Comparison of ENCODE assay signal across 14 cellular contexts in the genomic region with DNA sequence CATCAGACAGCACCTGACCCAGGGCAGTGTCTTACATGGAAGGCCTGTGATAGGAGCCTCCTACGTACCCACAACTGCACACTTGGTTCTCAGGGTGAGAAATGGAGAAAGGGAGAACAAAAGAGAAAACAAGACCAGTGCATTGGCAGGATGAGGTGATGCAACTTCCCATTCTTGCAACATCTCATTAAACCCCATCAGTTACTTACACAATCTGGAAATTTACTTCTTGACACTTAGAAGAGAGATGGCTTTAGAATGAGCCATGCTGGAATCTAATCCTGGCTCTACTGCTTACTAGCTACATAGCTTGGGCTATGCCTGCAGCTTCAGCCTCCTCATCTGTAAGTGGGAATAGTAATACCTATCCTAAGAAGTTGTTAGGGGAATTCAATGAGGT.
A peak's percentile ranks its signal among the peaks of the same experiment; 100 is the strongest.
DNase-seq lines count a peak whose midpoint lies in the region; ATAC-seq, FAIRE-seq and TF ChIP-seq lines count a peak whose summit lies in the region.
"Had no signal": no experiment of that assay in that cellular context is flagged by ENCODE, and none has a peak within 500 bp of the region (broad histone marks: within the 10 kb centered on the region; RNA-seq: fewer than 3 reads in every experiment).

No MANE protein-coding gene starts in this region.

- FAIRE-seq in astrocyte (lab: Jason Lieb, UNC) (no peak), HepG2 (lab: Jason Lieb, UNC) (no peak)

- no peaks in the 10 kb centered on the region for H3K9me3 Mint-ChIP-seq in astrocyte (ENCODE audit: unreplicated experiment)
- H3K9me3 Mint-ChIP-seq: activated naive CD8-positive, alpha-beta T cell treated with anti-CD3 and anti-CD28 coated beads for 36 hours had no signal

- CTCF ChIA-PET in HepG2 (lab: Yijun Ruan, JAX; ENCODE audit: low intra/inter-chr PET ratio, low total read pairs) = no interaction called here

- H3K27ac ChIP-seq in astrocyte (ENCODE audit: low read depth, low read length) (no peak overlapping the region), HepG2 (ENCODE audit: extremely low read length, insufficient read depth, low read length) (no peak overlapping the region), vagina (peak overlapping the region; percentile 1)

- TF ChIP-seq CTCF in astrocyte (IDR thresholded peaks at IDR 0.05; ENCODE audit: insufficient read depth, low read depth, low read length) (no peak), HepG2 (CRISPR knock-in tag; IDR thresholded peaks at IDR 0.05) (no peak), vagina (IDR thresholded peaks at IDR 0.05) (no peak)

- H3K27ac Mint-ChIP-seq in astrocyte (ENCODE audit: unreplicated experiment) = no peak overlapping the region
- H3K27ac Mint-ChIP-seq: activated naive CD8-positive, alpha-beta T cell treated with anti-CD3 and anti-CD28 coated beads for 36 hours had no signal

- H3K9me3 ChIP-seq in astrocyte (ENCODE audit: insufficient read depth, low read depth, low read length) (no peaks in the 10 kb centered on the region), HepG2 (ENCODE audit: low read length) (no peaks in the 10 kb centered on the region), vagina (no peaks in the 10 kb centered on the region)

- POLR2A ChIA-PET in HepG2 (lab: Yijun Ruan, JAX) = no interaction called here

- H3K4me2 ChIP-seq in astrocyte (ENCODE audit: low read length) (no peak overlapping the region), HepG2 (ENCODE audit: low read depth, low read length) (no peak overlapping the region)

- intact Hi-C loops in Right ventricle myocardium inferior (cut with DNase I) (no loop called here), cardiac septum (cut with DNase I) (no loop called here), HepG2 (cut with micrococcal nuclease; ENCODE audit: unreplicated experiment) (no loop called here), vagina (cut with DNase I) (no loop called here)

- BruUV-seq in HepG2 (replicated peaks; lab: Mats Ljungman, UMichigan) = no TSS peak

- H3K27me3 ChIP-seq in astrocyte (ENCODE audit: insufficient read depth, low read length) = no peaks in the 10 kb centered on the region
- H3K27me3 ChIP-seq in HepG2 (ENCODE audit: control insufficient read depth in 1 of 2, insufficient read depth in 2 of 2, low read length in 2 of 2) = 0 out of 5 replicates have a peak, but pooled peaks cover 0 to 4% of the 10 kb centered on the region in 2 experiments
- no peaks in the 10 kb centered on the region for H3K27me3 ChIP-seq in vagina

- TF ChIP-seq POLR2A in HepG2 (IDR thresholded peaks at IDR 0.05; ENCODE audit: insufficient read depth in 1 of 2, low read depth in 2 of 2, low read length in 2 of 2) = no peak
- TF ChIP-seq POLR2A in vagina (IDR thresholded peaks at IDR 0.05) = no peak

- in situ Hi-C loops in HepG2 (cut with HindIII; ENCODE audit: extremely low pct_ligation_motif_present, low pct_unique_long_range_greater_than_20kb) = no loop called here

- H3K4me1 ChIP-seq in astrocyte (ENCODE audit: insufficient read depth, low read length) = peaks cover 21% of the 10 kb centered on the region
- peaks cover 9% of the 10 kb centered on the region for H3K4me1 ChIP-seq in HepG2 (ENCODE audit: insufficient read depth, low read length)
- H3K4me1 ChIP-seq in vagina = peaks cover 18% of the 10 kb centered on the region

- H3K4me1 Mint-ChIP-seq in astrocyte (ENCODE audit: low read depth, unreplicated experiment) = peaks cover 50% of the 10 kb centered on the region

- H3K36me3 Mint-ChIP-seq in astrocyte (ENCODE audit: low read depth, unreplicated experiment) = no peaks in the 10 kb centered on the region
- H3K36me3 Mint-ChIP-seq: activated naive CD8-positive, alpha-beta T cell treated with anti-CD3 and anti-CD28 coated beads for 36 hours had no signal

- no peaks in the 10 kb centered on the region for H4K20me1 ChIP-seq in astrocyte (ENCODE audit: insufficient read depth, low read length)
- H4K20me1 ChIP-seq in HepG2 (ENCODE audit: insufficient read depth, low read length) = no peaks in the 10 kb centered on the region

- H3K4me3 Mint-ChIP-seq in astrocyte (ENCODE audit: unreplicated experiment) = no peak overlapping the region
- H3K4me3 Mint-ChIP-seq: activated naive CD8-positive, alpha-beta T cell treated with anti-CD3 and anti-CD28 coated beads for 36 hours had no signal

- H3K9ac ChIP-seq in astrocyte (ENCODE audit: low read length) (no peak overlapping the region), HepG2 (ENCODE audit: insufficient read depth, low read depth, low read length) (no peak overlapping the region)

- H3K36me3 ChIP-seq in astrocyte (ENCODE audit: insufficient read depth, low read length) (no peaks in the 10 kb centered on the region), HepG2 (replicated peaks in 1 of 2; ENCODE audit: control insufficient read depth in 1 of 2, insufficient read depth in 2 of 2, low read length in 2 of 2) (no peaks in the 10 kb centered on the region), vagina (no peaks in the 10 kb centered on the region)

- ATAC-seq in Right ventricle myocardium inferior (peak; percentile 51), HepG2 (no peak)

- no peak for TF ChIP-seq RAD21 in HepG2 (CRISPR knock-in tag; IDR thresholded peaks at IDR 0.05)

- H2AFZ ChIP-seq in astrocyte (ENCODE audit: low read depth, low read length) = no peak overlapping the region
- H2AFZ ChIP-seq in HepG2 (ENCODE audit: low read length) = no peak overlapping the region

- no peaks in the 10 kb centered on the region for H3K27me3 Mint-ChIP-seq in astrocyte (ENCODE audit: low read depth, unreplicated experiment)

- H3K79me2 ChIP-seq in astrocyte (ENCODE audit: insufficient read depth, low read length) (no peaks in the 10 kb centered on the region), HepG2 (ENCODE audit: insufficient read depth, low read length) (no peaks in the 10 kb centered on the region)

- H3K4me3 ChIP-seq in astrocyte (ENCODE audit: insufficient read depth, low read depth, low read length) (no peak overlapping the region), HepG2 (replicated peaks in 1 of 3; ENCODE audit: insufficient read depth in 1 of 3, low read depth in 2 of 3, low read length in 3 of 3) (no peak overlapping the region), vagina (no peak overlapping the region)

- no peak for TF ChIP-seq EP300 in HepG2 (IDR thresholded peaks at IDR 0.05; ENCODE audit: low read depth in 2 of 2, low read length in 2 of 2)
- no peak for TF ChIP-seq EP300 in HepG2 (CRISPR knock-in tag; IDR thresholded peaks at IDR 0.05; ENCODE audit: borderline replicate concordance)

- no peak for DNase-seq in Right ventricle myocardium inferior (ENCODE audit: missing footprints)
- DNase-seq in cardiac septum (ENCODE audit: low spot score) = no peak
- DNase-seq in astrocyte (ENCODE audit: low read depth) = peak; percentile 70
- no peak for DNase-seq in HepG2 (ENCODE audit: low spot score)
- DNase-seq in vagina (ENCODE audit: extremely low spot score in 2 of 2) = no peak
- DNase-seq in cortex of kidney (lab: John Stamatoyannopoulos, UW) = no peak
- DNase-seq in NCI-H524 treated with DMSO at 0.1 percent for 48 hours (lab: John Stamatoyannopoulos, UW) = no peak
- no peak for DNase-seq in HK-2 (ENCODE audit: unreplicated experiment)
- DNase-seq: 8988T; activated naive CD8-positive, alpha-beta T cell treated with anti-CD3 and anti-CD28 coated beads for 36 hours; effector CD4-positive, alpha-beta T cell; NCI-H1417 treated with DMSO at 0.1 percent for 48 hours; NCI-H748 treated with DMSO at 0.1 percent for 48 hours; stimulated activated CD4-positive, alpha-beta T cell treated with anti-CD3 and anti-CD28 coated beads, Interleukin-12 subunit alpha, Interleukin-12 subunit beta, amount 100 ng/mL, for 4 hours had no signal

- WGBS in HepG2 (ENCODE audit: low lambda C conversion rate) = 24% methylated on average over 1 of the region's 1 CpG

TF ChIP-seq in HepG2, 621 proteins besides CTCF, POLR2A, EP300 and RAD21:
- no peak for TF ChIP-seq BORCS8-MEF2B (CRISPR knock-in tag; IDR thresholded peaks at IDR 0.05)
- TF ChIP-seq, protein P1, sequence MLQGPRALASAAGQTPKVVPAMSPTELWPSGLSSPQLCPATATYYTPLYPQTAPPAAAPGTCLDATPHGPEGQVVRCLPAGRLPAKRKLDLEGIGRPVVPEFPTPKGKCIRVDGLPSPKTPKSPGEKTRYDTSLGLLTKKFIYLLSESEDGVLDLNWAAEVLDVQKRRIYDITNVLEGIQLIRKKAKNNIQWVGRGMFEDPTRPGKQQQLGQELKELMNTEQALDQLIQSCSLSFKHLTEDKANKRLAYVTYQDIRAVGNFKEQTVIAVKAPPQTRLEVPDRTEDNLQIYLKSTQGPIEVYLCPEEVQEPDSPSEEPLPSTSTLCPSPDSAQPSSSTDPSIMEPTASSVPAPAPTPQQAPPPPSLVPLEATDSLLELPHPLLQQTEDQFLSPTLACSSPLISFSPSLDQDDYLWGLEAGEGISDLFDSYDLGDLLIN (CRISPR knock-in tag; IDR thresholded peaks at IDR 0.05; ENCODE audit: borderline replicate concordance) = no peak
- TF ChIP-seq CEBPB (IDR thresholded peaks at IDR 0.05; ENCODE audit: borderline replicate concordance, low read depth, low read length) = peak; percentile 38; the same call in 1 of the 2 replicates
TF ChIP-seq in HepG2: peak in this region for 1.
